10 cellular contexts compared by ENCODE assay signal in genomic region chr3:49119036-49119435, GRCh38. TPM values are rescaled to one million over a fixed set of nuclear protein-coding genes. Genes with fewer than 3 reads are reported as not detected.
DNase-seq lines count a peak whose midpoint lies in the region; TF ChIP-seq lines count a peak whose summit lies in the region.
"Had no signal": no experiment of that assay in that cellular context is flagged by ENCODE, and none has a peak within 500 bp of the region (broad histone marks: within the 10 kb centered on the region; RNA-seq: fewer than 3 reads in every experiment).

No MANE protein-coding gene starts in this region.

- TF ChIP-seq CTCF in HEK293 (tag by site-specific recombination; IDR thresholded peaks at IDR 0.05): no peak
- no peak for TF ChIP-seq CTCF in SU-DHL-6 (IDR thresholded peaks at IDR 0.05; ENCODE audit: insufficient read depth, low read length, poor library complexity, severe bottlenecking)
- no peak for TF ChIP-seq CTCF in sigmoid colon (IDR thresholded peaks at IDR 0.05)
- TF ChIP-seq CTCF in GM10248 (IDR thresholded peaks at IDR 0.05; ENCODE audit: control extremely low read depth, extremely low read depth, low read depth, missing control alignments): no peak

- H2AFZ ChIP-seq in SU-DHL-6 (ENCODE audit: low read depth, low read length, severe bottlenecking): no peak overlapping the region

- no peak for TF ChIP-seq POLR2A in sigmoid colon (IDR thresholded peaks at IDR 0.05)

- peaks cover 9% of the 10 kb centered on the region; the same call in 1 of the 2 replicates for H3K79me2 ChIP-seq in SU-DHL-6 (ENCODE audit: insufficient read depth, low read length)

- H3K4me3 ChIP-seq in HEK293 (ENCODE audit: low read depth, low read length): no peak overlapping the region; the same call in 1 of the 2 replicates
- no peak overlapping the region for H3K4me3 ChIP-seq in SU-DHL-6 (ENCODE audit: insufficient read depth, low read length, poor library complexity, severe bottlenecking)
- no peak overlapping the region for H3K4me3 ChIP-seq in esophagus (ENCODE audit: low read depth in 1 of 2, low read length in 2 of 2)
- no peak overlapping the region for H3K4me3 ChIP-seq in sigmoid colon

- intact Hi-C loops in sigmoid colon (cut with DNase I): no loop called here

- H3K9ac ChIP-seq in SU-DHL-6 (ENCODE audit: low read length): no peak overlapping the region

- POLR2A ChIA-PET in HEK293 (lab: Yijun Ruan, JAX) (interaction anchor here (2.8 kb wide), 1 partner anchor 12 kb away, joined by 26 read pairs; the partner anchor contains the start of gene QARS1), GM10248 (lab: Yijun Ruan, JAX) (no interaction called here)

- no peaks in the 10 kb centered on the region for H3K27me3 ChIP-seq in SU-DHL-6 (ENCODE audit: low read length)
- H3K27me3 ChIP-seq in esophagus (ENCODE audit: control insufficient read depth in 1 of 2, insufficient read depth in 2 of 2, low read length in 2 of 2): no peaks in the 10 kb centered on the region
- H3K27me3 ChIP-seq in sigmoid colon: no peaks in the 10 kb centered on the region
- H3K27me3 ChIP-seq: Peyer's patch had no signal

- peaks cover 16 to 85% of the 10 kb centered on the region in 2 experiments; a peak in 2 of 3 replicates for H3K36me3 ChIP-seq in HEK293 (ENCODE audit: control insufficient read depth in 2 of 2, insufficient read depth in 1 of 2, low read length in 2 of 2)
- 0 out of 2 replicates have a peak, but pooled peaks cover 3% of the 10 kb centered on the region for H3K36me3 ChIP-seq in SU-DHL-6 (ENCODE audit: low read length)
- H3K36me3 ChIP-seq in esophagus (ENCODE audit: control insufficient read depth in 2 of 2, insufficient read depth in 2 of 2, low read length in 1 of 2): peaks cover 37 to 65% of the 10 kb centered on the region in 2 donors
- H3K36me3 ChIP-seq in sigmoid colon: peaks cover 68 to 80% (median 73%) of the 10 kb centered on the region in 4 donors

- peaks cover 6% of the 10 kb centered on the region; the same call in 1 of the 2 replicates for H3K4me1 ChIP-seq in HEK293 (ENCODE audit: control insufficient read depth, insufficient read depth, low read length)
- H3K4me1 ChIP-seq in esophagus (ENCODE audit: control insufficient read depth in 2 of 2, insufficient read depth in 2 of 2, low read length in 1 of 2): peaks cover 12 to 13% of the 10 kb centered on the region in 2 donors
- H3K4me1 ChIP-seq in sigmoid colon: peaks cover 0 to 30% (median 23%) of the 10 kb centered on the region in 4 donors

- TF ChIP-seq EP300 in sigmoid colon (IDR thresholded peaks at IDR 0.05): no peak

- H3F3A ChIP-seq in SU-DHL-6 (ENCODE audit: insufficient read depth): peaks cover 15% of the 10 kb centered on the region

- H3K4me2 ChIP-seq in SU-DHL-6 (ENCODE audit: low read depth, low read length, poor library complexity, severe bottlenecking): peak overlapping the region; percentile 90

- no peaks in the 10 kb centered on the region for H4K20me1 ChIP-seq in SU-DHL-6 (ENCODE audit: low read depth, low read length)

- WGBS in esophagus, 2 donors: 61 to 72% methylated on average over 10 of the region's 10 CpGs
- 87 to 91% methylated on average over 10 of the region's 10 CpGs for WGBS in sigmoid colon, 2 donors

- DNase-seq in sigmoid colon: no peak
- no peak for DNase-seq in DMS114 treated with DMSO at 0.1 percent for 48 hours (lab: John Stamatoyannopoulos, UW; ENCODE audit: unreplicated experiment)
- no peak for DNase-seq in activated effector memory CD4-positive, alpha-beta T cell treated with Interleukin-2 at 50 U/mL for 16 hours
- no peak for DNase-seq in A172 (ENCODE audit: low spot score)
- DNase-seq in GM10248 (ENCODE audit: extremely low spot score): no peak
- DNase-seq: Peyer's patch, trophoblast cell had no signal

- H3K27ac ChIP-seq in HEK293 (ENCODE audit: extremely low read depth, low read depth, low read length) (0 out of 2 replicates have a peak overlapping the region, but pooled peaks have one; percentile 31), SU-DHL-6 (ENCODE audit: low read depth, low read length) (no peak overlapping the region), esophagus (ENCODE audit: low read depth in 2 of 2, low read length in 1 of 2) (peak overlapping the region; percentile 97 to 99), sigmoid colon (peak overlapping the region; percentile 93 to 98 (median 94))

- CTCF ChIA-PET in HEK293 (lab: Yijun Ruan, JAX) (no interaction called here), GM10248 (lab: Yijun Ruan, JAX) (interaction anchor here (0.8 kb wide), 1 partner anchor 18 kb away, joined by 4 read pairs; no protein-coding TSS in a partner anchor)

- H3K9me2 ChIP-seq in SU-DHL-6 (replicated peaks; ENCODE audit: insufficient read depth, low read length): no peaks in the 10 kb centered on the region

- H3K9me3 ChIP-seq in HEK293 (ENCODE audit: control insufficient read depth, insufficient read depth, low read depth, low read length): no peaks in the 10 kb centered on the region
- H3K9me3 ChIP-seq in SU-DHL-6 (ENCODE audit: insufficient read depth, low read length): no peaks in the 10 kb centered on the region
- no peaks in the 10 kb centered on the region for H3K9me3 ChIP-seq in esophagus (ENCODE audit: control insufficient read depth in 2 of 2, insufficient read depth in 1 of 2, low read depth in 1 of 2, low read length in 1 of 2)
- H3K9me3 ChIP-seq in sigmoid colon: no peaks in the 10 kb centered on the region
- H3K9me3 ChIP-seq: Peyer's patch had no signal

TF ChIP-seq in HEK293, 187 proteins besides CTCF, POLR2A, EP300 and RAD21:
- TF ChIP-seq PRDM10 (tag by site-specific recombination; IDR thresholded peaks at IDR 0.05) (no peak), GFI1B (tag by site-specific recombination; IDR thresholded peaks at IDR 0.05) (no peak), ZNF529 (tag by site-specific recombination; IDR thresholded peaks at IDR 0.05; ENCODE audit: insufficient replicate concordance) (no peak), ZBTB26 (tag by site-specific recombination; optimal IDR thresholded peaks at IDR 0.05) (no peak), ZNF701 (tag by site-specific recombination; IDR thresholded peaks at IDR 0.05) (no peak), ZNF19 (tag by site-specific recombination; IDR thresholded peaks at IDR 0.05; ENCODE audit: low read depth) (no peak)

RNA-seq across cellular contexts. Expression of gene USP19, which starts 1.6 kb away (rescaled TPM):
- polyA plus RNA-seq in esophagus (10 to 100 TPM; 17.9 to 19.4 TPM), sigmoid colon (10 to 100 TPM; 22.2 to 33.8 (median 27.3) TPM)
- total RNA-seq in sigmoid colon: 10 to 100 TPM; 48.2 to 98.4 (median 55.7) TPM
- total RNA-seq in A172 (2014; rRNA removed; shearing (Covaris generic)): 48.3 and 54.2 TPM in 2 replicates

RNA-seq across cellular contexts. Expression of gene LAMB2, which starts 13.8 kb away (rescaled TPM):
- polyA plus RNA-seq in esophagus: 100 to 1,000 TPM; 123 to 219 TPM
- total RNA-seq in sigmoid colon: 100 to 1,000 TPM; 252 to 612 (median 330) TPM
- 10 to 100 TPM; 10.2 to 85.0 (median 26.6) TPM for polyA plus RNA-seq in sigmoid colon
- total RNA-seq in A172 (2014; rRNA removed; shearing (Covaris generic)): 189 and 192 TPM in 2 replicates

RNA-seq across cellular contexts. Expression of gene QARS1, which starts 14.5 kb away (rescaled TPM):
- polyA plus RNA-seq in esophagus: 100 to 1,000 TPM; 228 to 237 TPM
- 100 to 1,000 TPM; 158 to 262 (median 202) TPM for total RNA-seq in sigmoid colon
- polyA plus RNA-seq in sigmoid colon: 100 to 1,000 TPM; 243 to 363 (median 245) TPM
- total RNA-seq in A172 (2014; rRNA removed; shearing (Covaris generic)): 141 and 172 TPM in 2 replicates

RNA-seq across cellular contexts. Expression of gene QRICH1, which starts 25.2 kb away (rescaled TPM):
- 10 to 100 TPM; 31.9 to 38.2 TPM for polyA plus RNA-seq in esophagus
- 100 to 1,000 TPM in 2 of 4 donors, 10 to 100 TPM in 2; 68.4 to 255 (median 135) TPM for total RNA-seq in sigmoid colon
- polyA plus RNA-seq in sigmoid colon: 10 to 100 TPM; 16.8 to 43.1 (median 18.0) TPM
- 79.1 and 82.7 TPM in 2 replicates for total RNA-seq in A172 (2014; rRNA removed; shearing (Covaris generic))

RNA-seq across cellular contexts. Expression of gene CCDC71, which starts 47.1 kb away (rescaled TPM):
- polyA plus RNA-seq in esophagus (10 to 100 TPM; 10.1 to 19.1 TPM), sigmoid colon (10 to 100 TPM; 13.4 to 23.0 (median 15.6) TPM)
- 10 to 100 TPM; 12.5 to 27.3 (median 16.4) TPM for total RNA-seq in sigmoid colon
- 18.8 and 25.6 TPM in 2 replicates for total RNA-seq in A172 (2014; rRNA removed; shearing (Covaris generic))
